ENCODE assay signal across 1 cellular context in the genomic region with DNA sequence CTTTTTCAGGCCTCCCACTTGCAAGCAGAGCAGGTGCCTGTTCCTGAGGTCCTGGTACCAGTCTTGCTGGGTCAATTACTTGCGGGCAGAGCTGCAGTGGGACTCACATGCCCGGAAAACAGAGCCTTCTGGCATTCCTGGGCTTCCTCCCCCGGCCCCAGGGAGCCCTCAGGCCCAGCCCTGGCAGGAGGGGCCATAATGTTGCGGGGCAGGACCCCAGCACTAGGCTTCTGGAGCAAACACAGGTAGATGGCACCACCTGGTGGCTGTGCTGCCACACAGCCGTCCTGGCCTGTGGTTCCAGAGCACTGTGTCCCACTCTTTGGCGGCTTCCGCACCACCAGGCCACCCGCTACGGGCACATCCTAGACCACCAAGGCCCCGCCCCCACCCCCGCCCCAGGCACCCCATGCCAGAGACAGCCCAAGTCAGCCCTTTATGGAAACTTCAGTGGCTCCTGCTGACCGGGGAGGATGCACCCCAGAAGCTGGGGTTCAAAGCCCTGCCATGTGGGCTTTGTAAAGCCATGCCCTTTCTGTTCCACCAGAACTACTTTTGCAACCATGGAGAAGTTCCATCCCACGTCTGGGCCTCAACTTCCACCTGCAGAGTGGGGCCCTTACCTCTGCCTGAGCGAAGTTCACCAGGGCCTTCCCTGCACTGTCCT.
A peak's percentile ranks its signal among the peaks of the same experiment; 100 is the strongest.
TF ChIP-seq lines count a peak whose summit lies in the region.

No MANE protein-coding gene starts in this region.

TF ChIP-seq in H1, 55 proteins besides CTCF, POLR2A, EP300 and RAD21:
- TF ChIP-seq SIN3A (conservative IDR thresholded peaks at IDR 0.05 in 1 of 2, IDR thresholded peaks at IDR 0.05 in 1 of 2; ENCODE audit: low read depth in 1 of 2, low read length in 2 of 2) (peak in 1 of 2 experiments; percentile 63; a peak in 1 of 4 replicates), YY1 (IDR thresholded peaks at IDR 0.05; ENCODE audit: low read depth, low read length) (peak; percentile 34; the same call in 1 of the 2 replicates), GTF2F1 (IDR thresholded peaks at IDR 0.05; ENCODE audit: borderline replicate concordance, low read depth, low read length) (0 out of 2 replicates have a peak, but pooled peaks have one; percentile 34), TEAD4 (IDR thresholded peaks at IDR 0.05; ENCODE audit: low read depth, low read length) (0 out of 2 replicates have a peak, but pooled peaks have one; percentile 10)
- TF ChIP-seq, protein P1, sequence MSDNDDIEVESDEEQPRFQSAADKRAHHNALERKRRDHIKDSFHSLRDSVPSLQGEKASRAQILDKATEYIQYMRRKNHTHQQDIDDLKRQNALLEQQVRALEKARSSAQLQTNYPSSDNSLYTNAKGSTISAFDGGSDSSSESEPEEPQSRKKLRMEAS (IDR thresholded peaks at IDR 0.05) = peak; percentile 39; the same call in 1 of the 2 replicates
